30 cellular contexts compared by ENCODE assay signal in genomic region chr1:177384461-177384860, GRCh38.
A peak's percentile ranks its signal among the peaks of the same experiment; 100 is the strongest.
DNase-seq lines count a peak whose midpoint lies in the region; ATAC-seq, FAIRE-seq and TF ChIP-seq lines count a peak whose summit lies in the region.
"Had no signal": no experiment of that assay in that cellular context is flagged by ENCODE, and none has a peak within 500 bp of the region (broad histone marks: within the 10 kb centered on the region; RNA-seq: fewer than 3 reads in every experiment).

No MANE protein-coding gene starts in this region.

- in situ Hi-C loops in IMR-90 (cut with MboI; ENCODE audit: low sequenced_read_pairs): no loop called here

- H3K4me1 ChIP-seq in IMR-90 (ENCODE audit: control insufficient read depth, insufficient read depth, low read length) (no peaks in the 10 kb centered on the region), Caco-2 (no peaks in the 10 kb centered on the region)
- H3K4me1 ChIP-seq: colonic mucosa, upper lobe of right lung had no signal

- WGBS in IMR-90 (ENCODE audit: extremely low coverage in 2 of 2, insufficient read length in 1 of 2), 2 experiments: 17% methylated on average over 1 of the region's 3 CpGs; no CpG with 5 or more reads in 1 of the 2 experiments

- no peak overlapping the region for H2BK15ac ChIP-seq in IMR-90 (ENCODE audit: low read depth, low read length)

- no peak overlapping the region for H3K4ac ChIP-seq in IMR-90 (ENCODE audit: low read depth, low read length)

- H3K27ac ChIP-seq in IMR-90 (ENCODE audit: insufficient read depth, low read length): no peak overlapping the region
- H3K27ac ChIP-seq: colonic mucosa, esophagus muscularis mucosa, upper lobe of right lung had no signal

- no peak overlapping the region for H2BK5ac ChIP-seq in IMR-90 (ENCODE audit: low read depth, low read length, poor library complexity, severe bottlenecking)

- H3K27me3 Mint-ChIP-seq in Caco-2 (ENCODE audit: insufficient read depth, unreplicated experiment): no peaks in the 10 kb centered on the region
- H3K27me3 Mint-ChIP-seq: activated CD4-positive, alpha-beta memory T cell treated with anti-CD3 and anti-CD28 coated beads for 36 hours; activated naive CD8-positive, alpha-beta T cell treated with anti-CD3 and anti-CD28 coated beads for 36 hours; B cell; effector memory CD8-positive, alpha-beta T cell; memory B cell; naive B cell; stimulated activated memory B cell treated with anti-CD40 and anti-IgM and Interleukin-4, amounts not matched to agents 10 μg/mL and 1 μg/mL and 100 μg/mL, for 72 hours had no signal

- DNase-seq in AG08395 (ENCODE audit: low spot score) (peak; percentile 4), IMR-90 (peak; percentile 6), bronchial epithelial cell (ENCODE audit: low read depth) (peak; percentile 37), iris pigment epithelial cell (ENCODE audit: low read depth) (peak; percentile 23), Caco-2 (no peak), NCI-H1436 (lab: John Stamatoyannopoulos, UW) (no peak)
- DNase-seq: 8988T; activated CD4-positive, alpha-beta memory T cell treated with anti-CD3 and anti-CD28 coated beads for 36 hours; activated CD4-positive, CD25-positive, alpha-beta regulatory T cell; activated CD8-positive, alpha-beta memory T cell treated with anti-CD3 and anti-CD28 coated beads, Interleukin-2, amount 50 U/mL, for 48 hours; activated naive CD8-positive, alpha-beta T cell treated with anti-CD3 and anti-CD28 coated beads for 36 hours; colonic mucosa; effector memory CD8-positive, alpha-beta T cell; KBM-7; kidney glomerular epithelial cell; naive B cell; NCI-H146; NK-92 treated with Interleukin-12 subunit alpha and Interleukin-12 subunit beta, amount 100 ng/mL, for 24 hours; occipital lobe; small intestine; upper lobe of right lung had no signal

- POLR2A ChIA-PET in IMR-90 (lab: Charles Lee; ENCODE audit: unreplicated experiment): no interaction called here
- POLR2A ChIA-PET in Caco-2 (lab: Charles Lee): no interaction called here

- H4K5ac ChIP-seq in IMR-90 (ENCODE audit: low read depth, low read length): no peak overlapping the region

- H3K9me3 ChIP-seq in IMR-90 (ENCODE audit: control insufficient read depth, insufficient read depth, low read length) (no peaks in the 10 kb centered on the region), Caco-2 (no peaks in the 10 kb centered on the region)
- H3K9me3 ChIP-seq: colonic mucosa, esophagus muscularis mucosa, upper lobe of right lung had no signal

- H4K91ac ChIP-seq in IMR-90 (ENCODE audit: insufficient read depth, low read depth, low read length): no peak overlapping the region

- H3K9ac ChIP-seq in IMR-90 (ENCODE audit: low read depth, low read length): no peak overlapping the region

- ATAC-seq in IMR-90 (ENCODE audit: low read depth) (no peak), HG03139 (IDR thresholded peaks at IDR 0.05; ENCODE audit: unreplicated experiment) (no peak), HG02759 (IDR thresholded peaks at IDR 0.05; ENCODE audit: unreplicated experiment) (no peak)
- ATAC-seq: effector memory CD8-positive, alpha-beta T cell; Panc1; upper lobe of right lung had no signal

- H3K36me3 Mint-ChIP-seq in Caco-2 (ENCODE audit: insufficient read depth, unreplicated experiment): no peaks in the 10 kb centered on the region
- H3K36me3 Mint-ChIP-seq: activated CD4-positive, alpha-beta memory T cell treated with anti-CD3 and anti-CD28 coated beads for 36 hours; activated naive CD8-positive, alpha-beta T cell treated with anti-CD3 and anti-CD28 coated beads for 36 hours; brain; memory B cell; naive B cell; stimulated activated memory B cell treated with anti-CD40 and anti-IgM and Interleukin-4, amounts not matched to agents 10 μg/mL and 1 μg/mL and 100 μg/mL, for 72 hours had no signal

- H3K4me2 ChIP-seq in IMR-90 (ENCODE audit: low read depth, low read length): no peak overlapping the region

- H4K8ac ChIP-seq in IMR-90 (ENCODE audit: low read depth in 2 of 2, low read length in 2 of 2): no peak overlapping the region

- no peak overlapping the region for H3K18ac ChIP-seq in IMR-90 (ENCODE audit: low read depth, low read length)

- H3K9me3 Mint-ChIP-seq in Caco-2 (ENCODE audit: unreplicated experiment): no peaks in the 10 kb centered on the region

- H3K79me1 ChIP-seq in IMR-90 (ENCODE audit: low read depth in 1 of 2, low read length in 2 of 2): no peaks in the 10 kb centered on the region

- no peak for TF ChIP-seq RAD21 in IMR-90 (IDR thresholded peaks at IDR 0.05; ENCODE audit: low read length)

- H2AFZ ChIP-seq in IMR-90 (replicated peaks; ENCODE audit: low read length, poor library complexity): no peak overlapping the region

- no TSS peak for BruUV-seq in IMR-90 (replicated peaks; lab: Mats Ljungman, UMichigan)
- no TSS peak for BruUV-seq in Caco-2 (replicated peaks; lab: Mats Ljungman, UMichigan)

- dilution Hi-C loops in IMR-90 (cut with HindIII; ENCODE audit: low sequenced_read_pairs, unreplicated experiment): no loop called here

- H3K4me1 Mint-ChIP-seq in Caco-2 (ENCODE audit: low read depth, unreplicated experiment): no peaks in the 10 kb centered on the region
- H3K4me1 Mint-ChIP-seq: activated naive CD8-positive, alpha-beta T cell treated with anti-CD3 and anti-CD28 coated beads for 36 hours; B cell; memory B cell; naive B cell; stimulated activated memory B cell treated with anti-CD40 and anti-IgM and Interleukin-4, amounts not matched to agents 10 μg/mL and 1 μg/mL and 100 μg/mL, for 72 hours had no signal

- H2AK5ac ChIP-seq in IMR-90 (ENCODE audit: low read depth, low read length): no peak overlapping the region

- no peak overlapping the region for H3K4me3 Mint-ChIP-seq in Caco-2 (ENCODE audit: unreplicated experiment)
- H3K4me3 Mint-ChIP-seq: activated CD4-positive, alpha-beta memory T cell treated with anti-CD3 and anti-CD28 coated beads for 36 hours; activated naive CD8-positive, alpha-beta T cell treated with anti-CD3 and anti-CD28 coated beads for 36 hours; B cell; brain; effector memory CD8-positive, alpha-beta T cell; memory B cell; naive B cell; stimulated activated memory B cell treated with anti-CD40 and anti-IgM and Interleukin-4, amounts not matched to agents 10 μg/mL and 1 μg/mL and 100 μg/mL, for 72 hours had no signal

- CTCF ChIA-PET in IMR-90 (lab: Yijun Ruan, JAX): no interaction called here
- CTCF ChIA-PET in Caco-2 (lab: Charles Lee): no interaction called here

- H3K36me3 ChIP-seq in IMR-90 (ENCODE audit: control insufficient read depth, insufficient read depth, low read length): no peaks in the 10 kb centered on the region
- H3K36me3 ChIP-seq in bronchial epithelial cell (ENCODE audit: control insufficient read depth, insufficient read depth, low read length): no peaks in the 10 kb centered on the region
- no peaks in the 10 kb centered on the region for H3K36me3 ChIP-seq in Caco-2 (ENCODE audit: control insufficient read depth, insufficient read depth, low read length)
- H3K36me3 ChIP-seq: colonic mucosa, esophagus muscularis mucosa, upper lobe of right lung had no signal

- H2BK20ac ChIP-seq in IMR-90 (ENCODE audit: low read depth, low read length): no peak overlapping the region

- no peak overlapping the region for H2BK120ac ChIP-seq in IMR-90 (ENCODE audit: low read depth, low read length)

- TF ChIP-seq POLR2A in IMR-90 (IDR thresholded peaks at IDR 0.05; ENCODE audit: low read depth, low read length): no peak

- no peaks in the 10 kb centered on the region for H4K20me1 ChIP-seq in IMR-90 (ENCODE audit: insufficient read depth, low read length)

- H3K4me3 ChIP-seq in IMR-90 (ENCODE audit: insufficient read depth, low read depth, low read length) (no peak overlapping the region), bronchial epithelial cell (ENCODE audit: low read depth, low read length) (no peak overlapping the region), Caco-2 (ENCODE audit: low read depth, low read length) (no peak overlapping the region)
- H3K4me3 ChIP-seq: colonic mucosa, esophagus muscularis mucosa, upper lobe of right lung had no signal

- H3K56ac ChIP-seq in IMR-90 (ENCODE audit: extremely low read depth, insufficient read depth, low read length): no peak overlapping the region

- no peak for FAIRE-seq in bronchial epithelial cell (lab: Jason Lieb, UNC)
- FAIRE-seq: small intestine had no signal

- H3K9me1 ChIP-seq in IMR-90 (ENCODE audit: insufficient read depth, low read length): no peaks in the 10 kb centered on the region

- H3K27me3 ChIP-seq in IMR-90 (ENCODE audit: control insufficient read depth, insufficient read depth, low read length) (no peaks in the 10 kb centered on the region), bronchial epithelial cell (ENCODE audit: control insufficient read depth, insufficient read depth, low read length) (no peaks in the 10 kb centered on the region), Caco-2 (replicated peaks; ENCODE audit: control insufficient read depth, insufficient read depth, low read length) (no peaks in the 10 kb centered on the region)
- H3K27me3 ChIP-seq: colonic mucosa, esophagus muscularis mucosa, upper lobe of right lung had no signal

- no peak overlapping the region for H2AK9ac ChIP-seq in IMR-90 (replicated peaks; ENCODE audit: low read depth, low read length, poor library complexity)

- H3K27ac Mint-ChIP-seq in Caco-2 (ENCODE audit: unreplicated experiment): no peak overlapping the region
- H3K27ac Mint-ChIP-seq: activated CD4-positive, alpha-beta memory T cell treated with anti-CD3 and anti-CD28 coated beads for 36 hours; activated naive CD8-positive, alpha-beta T cell treated with anti-CD3 and anti-CD28 coated beads for 36 hours; activated T-helper 2 cell treated with anti-CD3 and anti-CD28 coated beads, Interferon-gamma antibody, Interleukin-2, Interleukin-4, amounts not matched to agents 10 μg/mL and 5 μg/mL and 100 μg/mL, durations not matched to agents 14 hours and 24 hours and 36 hours; B cell; brain; effector memory CD8-positive, alpha-beta T cell; memory B cell; naive B cell; stimulated activated memory B cell treated with anti-CD40 and anti-IgM and Interleukin-4, amounts not matched to agents 10 μg/mL and 1 μg/mL and 100 μg/mL, for 72 hours had no signal

- no peak for TF ChIP-seq CTCF in IMR-90 (conservative IDR thresholded peaks at IDR 0.05; ENCODE audit: low read depth, low read length)
- no peak for TF ChIP-seq CTCF in bronchial epithelial cell (IDR thresholded peaks at IDR 0.05; ENCODE audit: insufficient read depth, low read length, severe bottlenecking)
- no peak for TF ChIP-seq CTCF in Caco-2 (IDR thresholded peaks at IDR 0.05; ENCODE audit: insufficient read depth in 1 of 2, low read depth in 1 of 2, low read length in 1 of 2, severe bottlenecking in 1 of 2, unreplicated experiment in 1 of 2)

- no peak overlapping the region for H3K23ac ChIP-seq in IMR-90 (ENCODE audit: low read depth, low read length)

- no peak overlapping the region for H3K14ac ChIP-seq in IMR-90 (replicated peaks; ENCODE audit: low read depth, low read length)

- intact Hi-C loops in IMR-90 (cut with micrococcal nuclease) (no loop called here), Caco-2 (cut with micrococcal nuclease; ENCODE audit: unreplicated experiment) (no loop called here)

TF ChIP-seq in IMR-90, 13 proteins besides CTCF, POLR2A, EP300 and RAD21 (continues in another document):
- TF ChIP-seq MAZ (IDR thresholded peaks at IDR 0.05; ENCODE audit: borderline replicate concordance, low read depth, low read length): no peak

Comparison
In these comparisons a context has a peak if more than half of its experiments do, and no peak if none do; other contexts are left out.
1. DNase-seq: peak in AG08395 (single experiment), IMR-90 (single experiment), bronchial epithelial cell (single experiment) and iris pigment epithelial cell (single experiment); none in Caco-2 (0 of 2) and NCI-H1436 (single experiment).